12 cellular contexts compared by ENCODE assay signal in genomic region chr2:45892757-45893156, GRCh38.
A peak's percentile ranks its signal among the peaks of the same experiment; 100 is the strongest.
DNase-seq lines count a peak whose midpoint lies in the region; ATAC-seq and TF ChIP-seq lines count a peak whose summit lies in the region.
"Had no signal": no experiment of that assay in that cellular context is flagged by ENCODE, and none has a peak within 500 bp of the region (broad histone marks: within the 10 kb centered on the region; RNA-seq: fewer than 3 reads in every experiment).

No MANE protein-coding gene starts in this region.

- H4K5ac ChIP-seq in IMR-90 (ENCODE audit: low read depth, low read length), result no peak overlapping the region

- peak; percentile 50 for DNase-seq in IMR-90
- peak; percentile 61 for DNase-seq in lower lobe of right lung
- DNase-seq in natural killer cell, result no peak
- DNase-seq in islet precursor cell, result no peak
- DNase-seq in activated effector memory CD4-positive, alpha-beta T cell treated with Interleukin-2 at 50 U/mL for 16 hours, result no peak
- no peak for DNase-seq in foreskin melanocyte
- DNase-seq: Calu3; effector memory CD8-positive, alpha-beta T cell; PC-3; T1000 had no signal

- H3K56ac ChIP-seq in IMR-90 (ENCODE audit: extremely low read depth, insufficient read depth, low read length), result no peak overlapping the region

- no peak overlapping the region for H2BK120ac ChIP-seq in IMR-90 (ENCODE audit: low read depth, low read length)

- H3K14ac ChIP-seq in IMR-90 (replicated peaks; ENCODE audit: low read depth, low read length), result no peak overlapping the region

- peaks cover 19% of the 10 kb centered on the region for H3K9me1 ChIP-seq in IMR-90 (ENCODE audit: insufficient read depth, low read length)

- H3K27ac ChIP-seq in BLaER1 (peak overlapping the region; percentile 42; the same call in 1 of the 2 replicates), IMR-90 (ENCODE audit: insufficient read depth, low read length) (no peak overlapping the region), lower lobe of right lung (peak overlapping the region; percentile 83)

- H4K8ac ChIP-seq in IMR-90 (ENCODE audit: low read depth in 2 of 2, low read length in 2 of 2), result no peak overlapping the region

- H2AK9ac ChIP-seq in IMR-90 (replicated peaks; ENCODE audit: low read depth, low read length, poor library complexity), result peak overlapping the region; percentile 9

- no peak overlapping the region for H3K27ac Mint-ChIP-seq in natural killer cell
- H3K27ac Mint-ChIP-seq: effector memory CD8-positive, alpha-beta T cell had no signal

- BruUV-seq in IMR-90 (replicated peaks; lab: Mats Ljungman, UMichigan), result no TSS peak

- WGBS in IMR-90 (ENCODE audit: extremely low coverage in 2 of 2, insufficient read length in 1 of 2), 2 experiments, result 34% methylated on average over 3 of the region's 7 CpGs; no CpG with 5 or more reads in 1 of the 2 experiments

- H3K4me3 ChIP-seq in BLaER1 (no peak overlapping the region), IMR-90 (ENCODE audit: insufficient read depth, low read depth, low read length) (no peak overlapping the region), lower lobe of right lung (no peak overlapping the region)

- no peak for TF ChIP-seq CTCF in IMR-90 (conservative IDR thresholded peaks at IDR 0.05; ENCODE audit: low read depth, low read length)
- TF ChIP-seq CTCF in lower lobe of right lung (IDR thresholded peaks at IDR 0.05), result no peak
- no peak for TF ChIP-seq CTCF in natural killer cell (IDR thresholded peaks at IDR 0.05)

- H3K18ac ChIP-seq in IMR-90 (ENCODE audit: low read depth, low read length), result no peak overlapping the region; the same call in 1 of the 2 replicates

- no peaks in the 10 kb centered on the region for H3K36me3 Mint-ChIP-seq in natural killer cell

- no peak overlapping the region for H3K4me3 Mint-ChIP-seq in natural killer cell
- H3K4me3 Mint-ChIP-seq: effector memory CD8-positive, alpha-beta T cell had no signal

- H4K20me1 ChIP-seq in BLaER1, result peaks cover 99% of the 10 kb centered on the region
- no peaks in the 10 kb centered on the region for H4K20me1 ChIP-seq in IMR-90 (ENCODE audit: insufficient read depth, low read length)

- H3K4me1 Mint-ChIP-seq in natural killer cell, result peaks cover 30 to 35% of the 10 kb centered on the region in 2 donors

- ATAC-seq in IMR-90 (ENCODE audit: low read depth) (no peak), SK-N-SH treated with all-trans-retinoic acid at 6 μM for 48 hours (peak; percentile 36), lower lobe of right lung (peak; percentile 1 to 30), natural killer cell (no peak)
- ATAC-seq: effector memory CD8-positive, alpha-beta T cell; PC-3 had no signal

- peaks cover 8 to 15% of the 10 kb centered on the region in 2 experiments; a peak in 3 of 4 replicates for H3K79me1 ChIP-seq in IMR-90 (ENCODE audit: low read depth in 1 of 2, low read length in 2 of 2)

- dilution Hi-C loops in IMR-90 (cut with HindIII; ENCODE audit: low sequenced_read_pairs, unreplicated experiment), result no loop called here

- peak overlapping the region; percentile 15; the same call in 1 of the 2 replicates for H3K4ac ChIP-seq in IMR-90 (ENCODE audit: low read depth, low read length)

- H3K9ac ChIP-seq in BLaER1 (no peak overlapping the region), IMR-90 (ENCODE audit: low read depth, low read length) (no peak overlapping the region)

- H2BK15ac ChIP-seq in IMR-90 (ENCODE audit: low read depth, low read length), result no peak overlapping the region

- TF ChIP-seq POLR2A in IMR-90 (IDR thresholded peaks at IDR 0.05; ENCODE audit: low read depth, low read length), result no peak

- CTCF ChIA-PET in IMR-90 (lab: Yijun Ruan, JAX), result no interaction called here

- H3K23ac ChIP-seq in IMR-90 (ENCODE audit: low read depth, low read length), result 0 out of 2 replicates have a peak overlapping the region, but pooled peaks have one; percentile 46

- H4K91ac ChIP-seq in IMR-90 (ENCODE audit: insufficient read depth, low read depth, low read length), result no peak overlapping the region

- no peaks in the 10 kb centered on the region for H3K27me3 ChIP-seq in BLaER1
- H3K27me3 ChIP-seq in IMR-90 (ENCODE audit: control insufficient read depth, insufficient read depth, low read length), result no peaks in the 10 kb centered on the region
- no peaks in the 10 kb centered on the region for H3K27me3 ChIP-seq in lower lobe of right lung (ENCODE audit: low read depth)

- POLR2A ChIA-PET in IMR-90 (lab: Charles Lee; ENCODE audit: unreplicated experiment), result no interaction called here

- peak overlapping the region; percentile 75 for H3K4me2 ChIP-seq in BLaER1
- peak overlapping the region; percentile 59 for H3K4me2 ChIP-seq in IMR-90 (ENCODE audit: low read depth, low read length)

- no peak overlapping the region for H2BK20ac ChIP-seq in IMR-90 (ENCODE audit: low read depth, low read length)

- in situ Hi-C loops in IMR-90 (cut with MboI; ENCODE audit: low sequenced_read_pairs), result no loop called here

- TF ChIP-seq RAD21 in IMR-90 (IDR thresholded peaks at IDR 0.05; ENCODE audit: low read length), result no peak

- H3K4me1 ChIP-seq in BLaER1, result peaks cover 84% of the 10 kb centered on the region
- peaks cover 29% of the 10 kb centered on the region for H3K4me1 ChIP-seq in IMR-90 (ENCODE audit: control insufficient read depth, insufficient read depth, low read length)
- H3K4me1 ChIP-seq in lower lobe of right lung, result peaks cover 90% of the 10 kb centered on the region

- no peaks in the 10 kb centered on the region for H3K9me3 Mint-ChIP-seq in natural killer cell
- H3K9me3 Mint-ChIP-seq: effector memory CD8-positive, alpha-beta T cell had no signal

- no peak overlapping the region for H2AK5ac ChIP-seq in IMR-90 (ENCODE audit: low read depth, low read length)

- peak overlapping the region; percentile 57 for H2AFZ ChIP-seq in IMR-90 (replicated peaks; ENCODE audit: low read length, poor library complexity)

- H3K9me3 ChIP-seq in BLaER1, result no peaks in the 10 kb centered on the region
- H3K9me3 ChIP-seq in IMR-90 (ENCODE audit: control insufficient read depth, insufficient read depth, low read length), result no peaks in the 10 kb centered on the region
- H3K9me3 ChIP-seq in lower lobe of right lung, result no peaks in the 10 kb centered on the region

- no peak overlapping the region for H2BK5ac ChIP-seq in IMR-90 (ENCODE audit: low read depth, low read length, poor library complexity, severe bottlenecking)

- H3K27me3 Mint-ChIP-seq in natural killer cell (ENCODE audit: low read depth in 2 of 2), result peaks cover 10 to 17% of the 10 kb centered on the region in 2 donors
- H3K27me3 Mint-ChIP-seq: effector memory CD8-positive, alpha-beta T cell had no signal

- peaks cover 19% of the 10 kb centered on the region for H3K36me3 ChIP-seq in BLaER1
- no peaks in the 10 kb centered on the region for H3K36me3 ChIP-seq in IMR-90 (ENCODE audit: control insufficient read depth, insufficient read depth, low read length)
- H3K36me3 ChIP-seq in lower lobe of right lung, result no peaks in the 10 kb centered on the region

- intact Hi-C loops in IMR-90 (cut with micrococcal nuclease) (no loop called here), lower lobe of right lung (cut with DNase I) (no loop called here), natural killer cell (cut with micrococcal nuclease) (no loop called here)

TF ChIP-seq in IMR-90, 13 proteins besides CTCF, POLR2A, EP300 and RAD21:
- no peak for TF ChIP-seq SMC3 (IDR thresholded peaks at IDR 0.05; ENCODE audit: low read depth, low read length)
- TF ChIP-seq RFX5 (IDR thresholded peaks at IDR 0.05; ENCODE audit: low read depth, low read length), result no peak
- 0 out of 2 replicates have a peak, but pooled peaks have one; percentile 11 for TF ChIP-seq CEBPB (IDR thresholded peaks at IDR 0.05; ENCODE audit: low read depth, low read length)

TF ChIP-seq in SK-N-SH treated with all-trans-retinoic acid at 6 μM for 48 hours, 23 proteins besides CTCF, POLR2A, EP300 and RAD21:
- TF ChIP-seq CREB5 (CRISPR knock-in tag; IDR thresholded peaks at IDR 0.05; ENCODE audit: low read depth) (no peak), ISL1 (CRISPR knock-in tag; IDR thresholded peaks at IDR 0.05) (0 out of 2 replicates have a peak, but pooled peaks have one; percentile 33)

Comparison
In these comparisons a context has a peak if more than half of its experiments do, and no peak if none do; other contexts are left out.
1. ATAC-seq: peak in SK-N-SH treated with all-trans-retinoic acid at 6 μM for 48 hours (single experiment) and lower lobe of right lung (2 of 2); none in IMR-90 (single experiment) and natural killer cell (0 of 3).
2. DNase-seq: peak in IMR-90 (single experiment) and lower lobe of right lung (single experiment); none in natural killer cell (single experiment), islet precursor cell (single experiment), activated effector memory CD4-positive, alpha-beta T cell treated with Interleukin-2 at 50 U/mL for 16 hours (single experiment) and foreskin melanocyte (single experiment).